Comparison of ENCODE assay signal across 40 cellular contexts in the genomic region with DNA sequence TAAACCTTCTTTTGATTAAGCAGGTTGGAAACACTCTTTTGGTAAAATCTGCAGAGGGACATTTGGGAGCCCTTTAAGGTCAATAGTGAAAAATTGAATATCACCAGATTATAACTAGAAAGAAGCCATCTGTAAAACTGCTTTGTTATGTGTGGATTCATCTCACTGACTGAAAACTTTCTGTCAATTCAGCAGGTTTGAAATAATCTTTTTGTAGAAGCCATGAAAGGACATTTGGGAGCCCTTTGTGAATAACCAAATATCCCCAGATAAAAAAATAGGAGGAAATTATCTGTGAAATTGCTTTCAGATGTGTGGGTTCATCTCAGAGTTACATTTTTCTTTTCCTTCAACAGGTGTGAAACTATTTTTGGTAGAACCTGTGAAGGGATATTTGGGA.
"Had no signal": no experiment of that assay in that cellular context is flagged by ENCODE, and none has a peak within 500 bp of the region (broad histone marks: within the 10 kb centered on the region; RNA-seq: fewer than 3 reads in every experiment).

No MANE protein-coding gene starts in this region.

- H3K4me1 Mint-ChIP-seq: activated naive CD4-positive, alpha-beta T cell treated with anti-CD3 and anti-CD28 coated beads, Interleukin-2, amount 10 ng/mL, durations not matched to agents 7 days and 5 days; activated naive CD4-positive, alpha-beta T cell treated with anti-CD3 and anti-CD28 coated beads, Interleukin-2, amount 50 U/mL, for 24 hours; activated naive CD8-positive, alpha-beta T cell treated with anti-CD3 and anti-CD28 coated beads for 36 hours; activated naive CD8-positive, alpha-beta T cell treated with anti-CD3 and anti-CD28 coated beads, Interleukin-2, amount 10 ng/mL, durations not matched to agents 7 days and 5 days; activated naive CD8-positive, alpha-beta T cell treated with anti-CD3 and anti-CD28 coated beads, Interleukin-2, amount 50 U/mL, for 24 hours; activated T-helper 17 cell treated with anti-CD3 and anti-CD28 coated beads, Interleukin-2, amount 50 U/mL, for 72 hours; brain; central memory CD8-positive, alpha-beta T cell had no signal

- H3K4me3 ChIP-seq: adrenal gland, ascending aorta, body of pancreas, breast epithelium, cardiac muscle cell had no signal

- H3K4me3 Mint-ChIP-seq: activated naive CD4-positive, alpha-beta T cell treated with anti-CD3 and anti-CD28 coated beads for 36 hours; activated naive CD4-positive, alpha-beta T cell treated with anti-CD3 and anti-CD28 coated beads, Interleukin-2, amount 10 ng/mL, durations not matched to agents 7 days and 5 days; activated naive CD4-positive, alpha-beta T cell treated with anti-CD3 and anti-CD28 coated beads, Interleukin-2, amount 50 U/mL, for 24 hours; activated naive CD8-positive, alpha-beta T cell; activated naive CD8-positive, alpha-beta T cell treated with anti-CD3 and anti-CD28 coated beads for 36 hours; activated naive CD8-positive, alpha-beta T cell treated with anti-CD3 and anti-CD28 coated beads, Interleukin-2, amount 10 ng/mL, durations not matched to agents 7 days and 5 days; activated naive CD8-positive, alpha-beta T cell treated with anti-CD3 and anti-CD28 coated beads, Interleukin-2, amount 50 U/mL, for 24 hours; activated T-cell treated with anti-CD3 and anti-CD28 coated beads, Interleukin-2, amount 50 U/mL, for 24 hours; activated T-cell treated with anti-CD3 and anti-CD28 coated beads, Interleukin-2, amount 50 U/mL, for 4 hours; activated T-cell treated with anti-CD3 and anti-CD28 coated beads, Interleukin-2, amount 50 U/mL, for 72 hours; activated T-helper 1 cell treated with anti-CD3 and anti-CD28 coated beads, Interleukin-12 subunit alpha, Interleukin-12 subunit beta, Interleukin-2, Interleukin-4 antibody, amounts not matched to agents 30 ng/mL and 10 ng/mL and 1 ng/mL, durations not matched to agents 14 hours and 24 hours and 36 hours; activated T-helper 17 cell treated with anti-CD3 and anti-CD28 coated beads, Interleukin-2, amount 50 U/mL, for 72 hours; brain; central memory CD8-positive, alpha-beta T cell had no signal

- H3K27ac Mint-ChIP-seq: activated naive CD4-positive, alpha-beta T cell treated with anti-CD3 and anti-CD28 coated beads for 36 hours; activated naive CD4-positive, alpha-beta T cell treated with anti-CD3 and anti-CD28 coated beads, Interleukin-2, amount 10 ng/mL, durations not matched to agents 7 days and 5 days; activated naive CD4-positive, alpha-beta T cell treated with anti-CD3 and anti-CD28 coated beads, Interleukin-2, amount 50 U/mL, for 24 hours; activated naive CD4-positive, alpha-beta T cell treated with anti-CD3 and anti-CD28 coated beads, Interleukin-2, amount 50 U/mL, for 72 hours; activated naive CD8-positive, alpha-beta T cell; activated naive CD8-positive, alpha-beta T cell treated with anti-CD3 and anti-CD28 coated beads for 36 hours; activated naive CD8-positive, alpha-beta T cell treated with anti-CD3 and anti-CD28 coated beads, Interleukin-2, amount 10 ng/mL, durations not matched to agents 7 days and 5 days; activated naive CD8-positive, alpha-beta T cell treated with anti-CD3 and anti-CD28 coated beads, Interleukin-2, amount 50 U/mL, for 24 hours; activated T-cell treated with anti-CD3 and anti-CD28 coated beads, Interleukin-2, amount 50 U/mL, for 24 hours; activated T-cell treated with anti-CD3 and anti-CD28 coated beads, Interleukin-2, amount 50 U/mL, for 72 hours; activated T-helper 1 cell treated with anti-CD3 and anti-CD28 coated beads, Interleukin-12 subunit alpha, Interleukin-12 subunit beta, Interleukin-2, Interleukin-4 antibody, amounts not matched to agents 30 ng/mL and 10 ng/mL and 1 ng/mL, durations not matched to agents 14 hours and 24 hours and 36 hours; activated T-helper 17 cell treated with anti-CD3 and anti-CD28 coated beads, Interleukin-2, amount 50 U/mL, for 72 hours; activated T-helper 2 cell treated with anti-CD3 and anti-CD28 coated beads, Interferon-gamma antibody, Interleukin-2, Interleukin-4, amounts not matched to agents 10 μg/mL and 5 μg/mL and 100 μg/mL, durations not matched to agents 14 hours and 24 hours and 36 hours; brain had no signal

- H3K27me3 Mint-ChIP-seq: activated naive CD4-positive, alpha-beta T cell treated with anti-CD3 and anti-CD28 coated beads, Interleukin-2, amount 10 ng/mL, durations not matched to agents 7 days and 5 days; activated naive CD4-positive, alpha-beta T cell treated with anti-CD3 and anti-CD28 coated beads, Interleukin-2, amount 50 U/mL, for 24 hours; activated naive CD8-positive, alpha-beta T cell; activated naive CD8-positive, alpha-beta T cell treated with anti-CD3 and anti-CD28 coated beads for 36 hours; activated naive CD8-positive, alpha-beta T cell treated with anti-CD3 and anti-CD28 coated beads, Interleukin-2, amount 10 ng/mL, durations not matched to agents 7 days and 5 days; activated naive CD8-positive, alpha-beta T cell treated with anti-CD3 and anti-CD28 coated beads, Interleukin-2, amount 50 U/mL, for 24 hours; activated T-cell treated with anti-CD3 and anti-CD28 coated beads, Interleukin-2, amount 50 U/mL, for 24 hours; activated T-helper 17 cell treated with anti-CD3 and anti-CD28 coated beads, Interleukin-2, amount 50 U/mL, for 72 hours; brain; central memory CD8-positive, alpha-beta T cell had no signal

- ATAC-seq: activated naive CD4-positive, alpha-beta T cell treated with anti-CD3 and anti-CD28 coated beads, Interleukin-2, amount 50 U/mL, for 72 hours; activated naive CD8-positive, alpha-beta T cell treated with anti-CD3 and anti-CD28 coated beads, Interleukin-2, amount 50 U/mL, for 24 hours; activated T-cell treated with anti-CD3 and anti-CD28 coated beads, Interleukin-2, amount 50 U/mL, for 4 hours; activated T-cell treated with anti-CD3 and anti-CD28 coated beads, Interleukin-2, amount 50 U/mL, for 72 hours; activated T-helper 17 cell treated with anti-CD3 and anti-CD28 coated beads, Interleukin-2, amount 50 U/mL, for 72 hours; body of pancreas had no signal

- H3K36me3 ChIP-seq: adrenal gland, ascending aorta, brain microvascular endothelial cell, breast epithelium, cardiac muscle cell had no signal

- FAIRE-seq: astrocyte, bronchial epithelial cell had no signal

- H3K36me3 Mint-ChIP-seq: activated naive CD4-positive, alpha-beta T cell treated with anti-CD3 and anti-CD28 coated beads, Interleukin-2, amount 10 ng/mL, durations not matched to agents 7 days and 5 days; activated naive CD8-positive, alpha-beta T cell treated with anti-CD3 and anti-CD28 coated beads for 36 hours; activated naive CD8-positive, alpha-beta T cell treated with anti-CD3 and anti-CD28 coated beads, Interleukin-2, amount 10 ng/mL, durations not matched to agents 7 days and 5 days; brain had no signal

- H3K4me1 ChIP-seq: adrenal gland, ascending aorta, body of pancreas, breast epithelium had no signal

- DNase-seq: activated effector memory CD4-positive, alpha-beta T cell treated with anti-CD3 and anti-CD28 coated beads, Interleukin-2, amount 50 U/mL, for 16 hours; activated effector memory CD4-positive, alpha-beta T cell treated with Interleukin-2 at 50 U/mL for 16 hours; activated gamma-delta T cell; activated gamma-delta T cell treated with Interleukin-2 at 50 U/mL for 16 hours; activated naive CD4-positive, alpha-beta T cell; activated naive CD4-positive, alpha-beta T cell treated with anti-CD3 and anti-CD28 coated beads for 36 hours; activated naive CD4-positive, alpha-beta T cell treated with anti-CD3 and anti-CD28 coated beads, Interleukin-2, amount 10 ng/mL, durations not matched to agents 7 days and 5 days; activated naive CD4-positive, alpha-beta T cell treated with anti-CD3 and anti-CD28 coated beads, Interleukin-2, amount 50 U/mL, for 16 hours; activated naive CD4-positive, alpha-beta T cell treated with Interleukin-2 at 50 U/mL for 16 hours; activated naive CD8-positive, alpha-beta T cell treated with anti-CD3 and anti-CD28 coated beads for 36 hours; activated naive CD8-positive, alpha-beta T cell treated with anti-CD3 and anti-CD28 coated beads, Interleukin-2, amount 10 ng/mL, durations not matched to agents 7 days and 5 days; activated naive CD8-positive, alpha-beta T cell treated with anti-CD3 and anti-CD28 coated beads, Interleukin-2, amount 50 U/mL, for 24 hours; activated T-cell treated with anti-CD3 and anti-CD28 coated beads, Interleukin-2, amount 50 U/mL, for 1 hour; activated T-cell treated with anti-CD3 and anti-CD28 coated beads, Interleukin-2, amount 50 U/mL, for 24 hours; activated T-cell treated with anti-CD3 and anti-CD28 coated beads, Interleukin-2, amount 50 U/mL, for 4 hours; activated T-cell treated with anti-CD3 and anti-CD28 coated beads, Interleukin-2, amount 50 U/mL, for 48 hours; activated T-cell treated with anti-CD3 and anti-CD28 coated beads, Interleukin-2, amount 50 U/mL, for 72 hours; adrenal gland; amniotic stem cell; amygdala; anterior cingulate cortex; aorta; body of pancreas; brain microvascular endothelial cell; caudate nucleus; central memory CD4-positive, alpha-beta T cell; cerebellar nuclear complex had no signal

- H3K27me3 ChIP-seq: adrenal gland, ascending aorta, body of pancreas, brain microvascular endothelial cell, breast epithelium, cardiac muscle cell had no signal

- H3K27ac ChIP-seq: adrenal gland, ascending aorta, body of pancreas, brain microvascular endothelial cell, breast epithelium, cardiac muscle cell had no signal
